1 cellular context compared by ENCODE assay signal in genomic region chr11:67355023-67355793, GRCh38.
TF ChIP-seq lines count a peak whose summit lies in the region.

No MANE protein-coding gene starts in this region.

TF ChIP-seq in HEK293, 187 proteins besides CTCF, POLR2A, EP300 and RAD21:
- TF ChIP-seq GFI1B (tag by site-specific recombination; IDR thresholded peaks at IDR 0.05) (no peak), BCL6B (tag by site-specific recombination; IDR thresholded peaks at IDR 0.05) (no peak), ZNF843 (tag by site-specific recombination; IDR thresholded peaks at IDR 0.05) (no peak), ZNF416 (tag by site-specific recombination; IDR thresholded peaks at IDR 0.05) (no peak), ZNF354C (tag by site-specific recombination; IDR thresholded peaks at IDR 0.05; ENCODE audit: borderline replicate concordance, low read depth) (no peak), YY1 (tag by site-specific recombination; IDR thresholded peaks at IDR 0.05) (no peak), ZNF473 (tag by site-specific recombination; IDR thresholded peaks at IDR 0.05) (no peak), ZBTB7A (tag by site-specific recombination; IDR thresholded peaks at IDR 0.05; ENCODE audit: low read depth) (no peak), KLF17 (tag by site-specific recombination; IDR thresholded peaks at IDR 0.05) (peak; percentile 21; the same call in 1 of the 2 replicates), ZNF292 (tag by site-specific recombination; IDR thresholded peaks at IDR 0.05; ENCODE audit: borderline replicate concordance, low read depth) (no peak), ZNF274 (IDR thresholded peaks at IDR 0.05; ENCODE audit: low read length) (no peak), ZNF274 (tag by site-specific recombination; IDR thresholded peaks at IDR 0.05; ENCODE audit: borderline replicate concordance) (no peak), ZNF654 (tag by site-specific recombination; IDR thresholded peaks at IDR 0.05; ENCODE audit: low read depth) (no peak), ZNF791 (tag by site-specific recombination; IDR thresholded peaks at IDR 0.05) (no peak), HIC1 (tag by site-specific recombination; IDR thresholded peaks at IDR 0.05) (no peak), ZNF624 (tag by site-specific recombination; IDR thresholded peaks at IDR 0.05) (no peak), ZFP69B (tag by site-specific recombination; IDR thresholded peaks at IDR 0.05) (peak; percentile 32; the same call in 1 of the 2 replicates), FEZF1 (tag by site-specific recombination; IDR thresholded peaks at IDR 0.05) (no peak), KLF1 (tag by site-specific recombination; IDR thresholded peaks at IDR 0.05) (peak; percentile 84), MYNN (tag by site-specific recombination; IDR thresholded peaks at IDR 0.05; ENCODE audit: borderline replicate concordance) (no peak)
